ENCODE assay signal across 1 cellular context in the genomic region with DNA sequence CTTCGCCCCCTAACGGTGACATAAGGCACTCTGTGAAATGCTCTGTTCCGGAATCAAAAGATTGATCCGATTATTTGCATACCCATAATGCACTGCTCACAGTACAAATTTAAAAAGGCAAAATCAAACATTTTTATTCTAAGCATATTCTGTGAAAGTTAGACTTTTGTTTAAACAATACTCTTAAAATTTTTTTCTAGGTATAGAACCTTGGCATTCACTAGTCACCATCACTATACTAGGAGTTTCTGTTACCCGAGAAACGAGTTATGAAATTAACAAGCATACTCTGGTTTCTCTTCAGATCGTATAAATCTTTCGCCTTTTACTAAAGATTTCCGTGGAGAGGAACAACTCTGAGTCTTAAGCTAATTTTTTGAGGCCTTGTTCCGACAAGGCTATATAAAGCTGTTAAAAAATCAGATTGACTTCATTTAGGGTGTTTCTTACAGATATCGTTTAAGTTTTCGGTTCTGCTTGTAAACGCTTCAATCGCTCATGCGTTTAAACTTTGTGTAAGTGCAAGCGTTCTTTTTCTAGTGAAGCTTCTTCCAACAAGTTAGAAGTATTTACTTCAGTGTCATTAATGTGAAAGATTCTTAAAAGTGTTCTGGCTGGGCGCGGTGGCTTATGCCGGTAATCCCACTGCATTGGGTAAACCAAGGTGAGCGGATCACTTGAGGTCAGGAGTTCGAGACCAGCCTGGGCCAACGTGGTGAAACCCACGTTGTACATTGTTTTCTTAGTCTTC.
TF ChIP-seq lines count a peak whose summit lies in the region.

A gene (plus strand): TSS at position 285 of the 751 bp plus-strand sequence.

TF ChIP-seq in HCT116, 20 proteins besides CTCF, POLR2A, EP300 and RAD21 (continued from another document):
- TF ChIP-seq, protein P1, sequence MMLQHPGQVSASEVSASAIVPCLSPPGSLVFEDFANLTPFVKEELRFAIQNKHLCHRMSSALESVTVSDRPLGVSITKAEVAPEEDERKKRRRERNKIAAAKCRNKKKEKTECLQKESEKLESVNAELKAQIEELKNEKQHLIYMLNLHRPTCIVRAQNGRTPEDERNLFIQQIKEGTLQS (IDR thresholded peaks at IDR 0.05): no peak
- TF ChIP-seq YY1 (IDR thresholded peaks at IDR 0.05; ENCODE audit: extremely low read depth, insufficient replicate concordance, low read depth, low read length) (peak; percentile 23), SRF (IDR thresholded peaks at IDR 0.05; ENCODE audit: low read depth) (peak; percentile 79), POLR2AphosphoS5 (IDR thresholded peaks at IDR 0.05; ENCODE audit: low read depth, low read length) (peak; percentile 100), ELF1 (IDR thresholded peaks at IDR 0.05; ENCODE audit: borderline replicate concordance, low read depth) (peak; percentile 48; the same call in 1 of the 2 replicates), CEBPB (IDR thresholded peaks at IDR 0.05; ENCODE audit: low read depth) (peak; percentile 90), TCF7L2 (IDR thresholded peaks at IDR 0.05; ENCODE audit: borderline replicate concordance, extremely low read depth, insufficient read depth, insufficient read length) (peak; percentile 62), SIN3A (IDR thresholded peaks at IDR 0.05; ENCODE audit: low read depth) (peak; percentile 100), SP1 (IDR thresholded peaks at IDR 0.05; ENCODE audit: low read depth) (peak; percentile 95), CBX3 (IDR thresholded peaks at IDR 0.05; ENCODE audit: low read depth) (peak; percentile 88), ZNF274 (IDR thresholded peaks at IDR 0.05; ENCODE audit: low read depth, low read length) (no peak), ZFX (IDR thresholded peaks at IDR 0.05) (no peak)
- TF ChIP-seq, protein P2, sequence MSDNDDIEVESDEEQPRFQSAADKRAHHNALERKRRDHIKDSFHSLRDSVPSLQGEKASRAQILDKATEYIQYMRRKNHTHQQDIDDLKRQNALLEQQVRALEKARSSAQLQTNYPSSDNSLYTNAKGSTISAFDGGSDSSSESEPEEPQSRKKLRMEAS (IDR thresholded peaks at IDR 0.05): no peak; the same call in none of the 2 replicates
